9 cellular contexts compared by ENCODE assay signal in genomic region chrX:39755152-39756032, GRCh38.
DNase-seq lines count a peak whose midpoint lies in the region; ATAC-seq and TF ChIP-seq lines count a peak whose summit lies in the region.
"Had no signal": no experiment of that assay in that cellular context is flagged by ENCODE, and none has a peak within 500 bp of the region (broad histone marks: within the 10 kb centered on the region; RNA-seq: fewer than 3 reads in every experiment).

No MANE protein-coding gene starts in this region.

- TF ChIP-seq CTCF in mucosa of descending colon (IDR thresholded peaks at IDR 0.05): no peak

- H3K36me3 ChIP-seq in mucosa of descending colon (ENCODE audit: low read depth): no peaks in the 10 kb centered on the region
- H3K36me3 ChIP-seq: cardiac muscle cell had no signal

- ATAC-seq in mucosa of descending colon: peak; percentile 86
- no peak for ATAC-seq in HG02884 (IDR thresholded peaks at IDR 0.05; ENCODE audit: unreplicated experiment)
- no peak for ATAC-seq in GM21447 (IDR thresholded peaks at IDR 0.05; ENCODE audit: unreplicated experiment)

- no peak overlapping the region for H3K4me3 ChIP-seq in mucosa of descending colon
- H3K4me3 ChIP-seq: cardiac muscle cell had no signal

- DNase-seq in DMS53 treated with DMSO at 0.1 percent for 48 hours (lab: John Stamatoyannopoulos, UW; ENCODE audit: unreplicated experiment) (peak; percentile 11), NCI-H226 (peak; percentile 89), ecto neural progenitor cell (ENCODE audit: low spot score) (peak; percentile 68), mucosa of descending colon (peak; percentile 73 to 83 (median 81)), NCI-H2171 (lab: John Stamatoyannopoulos, UW) (no peak)
- no peak for DNase-seq in activated CD4-positive, alpha-beta T cell treated with anti-CD3 and anti-CD28 coated beads for 4 hours

- H3K4me1 ChIP-seq in mucosa of descending colon (ENCODE audit: low read depth): peaks cover 9% of the 10 kb centered on the region

- no peaks in the 10 kb centered on the region for H3K9me3 ChIP-seq in mucosa of descending colon

- intact Hi-C loops in mucosa of descending colon (cut with DNase I, micrococcal nuclease): no loop called here

Comparison
In these comparisons a context has a peak if more than half of its experiments do, and no peak if none do; other contexts are left out.
1. DNase-seq: peak in DMS53 treated with DMSO at 0.1 percent for 48 hours (single experiment), NCI-H226 (single experiment), ecto neural progenitor cell (single experiment) and mucosa of descending colon (3 of 3); none in activated CD4-positive, alpha-beta T cell treated with anti-CD3 and anti-CD28 coated beads for 4 hours (0 of 2) and NCI-H2171 (single experiment).